In the genomic region with DNA sequence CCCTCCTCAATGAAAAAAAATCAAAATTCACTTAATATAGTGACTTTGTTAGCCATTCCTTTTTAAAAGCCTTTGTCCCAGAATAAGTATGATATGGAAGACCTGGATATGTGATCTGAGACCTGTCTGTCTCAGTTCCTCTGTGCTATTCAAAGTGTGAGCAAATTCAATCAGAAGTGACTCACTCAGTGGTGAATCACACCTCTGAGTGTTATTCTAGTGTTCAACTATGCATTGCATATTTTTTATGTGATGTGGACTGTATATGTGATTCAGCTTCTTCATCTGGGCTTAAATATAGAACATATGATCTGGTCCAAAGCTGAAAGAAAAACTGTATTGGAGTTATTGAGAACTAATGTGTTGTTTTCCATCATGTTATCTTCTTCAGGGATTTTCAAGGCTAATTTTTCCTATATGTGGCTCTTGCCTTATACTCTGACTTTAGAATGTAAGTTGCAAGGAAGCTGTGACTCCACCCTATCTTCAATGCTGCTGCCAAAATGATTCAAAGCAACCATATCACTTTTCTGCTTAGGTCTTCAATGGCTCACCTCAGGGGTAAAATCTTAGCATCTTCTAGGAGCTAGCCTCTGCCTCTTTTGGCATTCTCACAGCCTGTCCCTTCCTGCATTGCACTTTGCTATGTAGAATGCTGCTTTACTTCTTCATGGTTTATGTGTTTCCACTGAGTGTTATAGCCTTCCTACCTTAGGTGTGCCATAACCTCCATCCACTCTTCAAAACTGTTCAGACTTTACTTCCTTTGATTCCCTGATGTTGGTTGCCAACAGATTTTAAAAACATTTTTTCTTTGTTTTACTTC, we compare ENCODE assay signal across 10 cellular contexts.
DNase-seq lines count a peak whose midpoint lies in the region; ATAC-seq and TF ChIP-seq lines count a peak whose summit lies in the region.
"Had no signal": no experiment of that assay in that cellular context is flagged by ENCODE, and none has a peak within 500 bp of the region (broad histone marks: within the 10 kb centered on the region; RNA-seq: fewer than 3 reads in every experiment).

No MANE protein-coding gene starts in this region.

- no peak overlapping the region for H3K18ac ChIP-seq in mesenchymal stem cell (ENCODE audit: low read depth in 1 of 2, low read length in 2 of 2)

- H4K8ac ChIP-seq in mesenchymal stem cell (ENCODE audit: low read length) = no peak overlapping the region

- no peaks in the 10 kb centered on the region for H3K79me1 ChIP-seq in mesenchymal stem cell (replicated peaks; ENCODE audit: low read length, poor library complexity, severe bottlenecking)

- H3K36me3 ChIP-seq in adipocyte (ENCODE audit: control insufficient read depth, insufficient read depth, low read length, severe bottlenecking) (no peaks in the 10 kb centered on the region), mesenchymal stem cell (ENCODE audit: control insufficient read depth in 1 of 2, insufficient read depth in 2 of 2, low read depth in 1 of 2, low read length in 2 of 2) (no peaks in the 10 kb centered on the region), HAP-1 (replicated peaks) (no peaks in the 10 kb centered on the region), vagina (no peaks in the 10 kb centered on the region)

- in situ Hi-C loops in Caki2 (cut with HindIII; ENCODE audit: low pct_unique_long_range_greater_than_20kb, low sequenced_read_pairs) = no loop called here
- in situ Hi-C loops in HAP-1 (cut with MboI; ENCODE audit: low sequenced_read_pairs) = no loop called here

- H2BK5ac ChIP-seq in mesenchymal stem cell (ENCODE audit: low read depth, low read length, poor library complexity, severe bottlenecking) = no peak overlapping the region

- peak overlapping the region in 1 of 2 experiments; percentile 2 for H3K4ac ChIP-seq in mesenchymal stem cell (ENCODE audit: low read depth in 1 of 2, low read length in 2 of 2)

- DNase-seq in Caki2 (ENCODE audit: low read depth) (peak; percentile 84), HFF-Myc (ENCODE audit: extremely low read depth, low read depth) (peak; percentile 20), adipocyte (ENCODE audit: low read depth) (peak; percentile 74), mesenchymal stem cell (peak; percentile 79), HAP-1 (ENCODE audit: low spot score in 2 of 2) (no peak), vagina (ENCODE audit: extremely low spot score in 2 of 2) (no peak)
- DNase-seq in central memory CD4-positive, alpha-beta T cell = no peak
- DNase-seq: activated gamma-delta T cell treated with Interleukin-2 at 50 U/mL for 16 hours; stimulated activated naive CD4-positive, alpha-beta T cell treated with Interleukin-2 at 50 U/mL for 16 hours had no signal

- no peak for ATAC-seq in HG03196 (IDR thresholded peaks at IDR 0.05; ENCODE audit: unreplicated experiment)

- intact Hi-C loops in vagina (cut with DNase I) = loop anchor here (10.0 kb wide), 1 partner anchor 714 kb away; no protein-coding TSS in a partner anchor

- TF ChIP-seq POLR2A in vagina (IDR thresholded peaks at IDR 0.05) = no peak

- no peak overlapping the region for H2AFZ ChIP-seq in mesenchymal stem cell (ENCODE audit: low read depth, low read length)

- H3K9me3 ChIP-seq in adipocyte (ENCODE audit: control insufficient read depth, low read length) (no peaks in the 10 kb centered on the region), mesenchymal stem cell (ENCODE audit: control insufficient read depth, low read length) (no peaks in the 10 kb centered on the region), HAP-1 (no peaks in the 10 kb centered on the region), vagina (no peaks in the 10 kb centered on the region)

- H3K4me1 ChIP-seq in adipocyte (ENCODE audit: control insufficient read depth, insufficient read depth, low read length) = peaks cover 36% of the 10 kb centered on the region
- H3K4me1 ChIP-seq in mesenchymal stem cell (ENCODE audit: control insufficient read depth, insufficient read depth, low read depth, low read length) = peaks cover 2% of the 10 kb centered on the region
- no peaks in the 10 kb centered on the region for H3K4me1 ChIP-seq in HAP-1
- H3K4me1 ChIP-seq in vagina = peaks cover 4% of the 10 kb centered on the region

- H2BK120ac ChIP-seq in mesenchymal stem cell (ENCODE audit: low read depth, low read length) = no peak overlapping the region

- H3K14ac ChIP-seq in mesenchymal stem cell (ENCODE audit: low read length in 2 of 2) = no peak overlapping the region

- no peak overlapping the region for H4K91ac ChIP-seq in mesenchymal stem cell (ENCODE audit: low read length)

- H3K9ac ChIP-seq in adipocyte (ENCODE audit: low read length) (peak overlapping the region; percentile 56), mesenchymal stem cell (ENCODE audit: low read length) (peak overlapping the region; percentile 69)

- H3K4me3 ChIP-seq in HFF-Myc (replicated peaks; ENCODE audit: low read depth, low read length) (no peak overlapping the region), adipocyte (ENCODE audit: low read length) (peak overlapping the region; percentile 45), mesenchymal stem cell (ENCODE audit: insufficient read depth in 1 of 2, low read depth in 1 of 2, low read length in 2 of 2) (peak overlapping the region in 1 of 2 experiments; percentile 43), HAP-1 (no peak overlapping the region), vagina (no peak overlapping the region)

- H2BK12ac ChIP-seq in mesenchymal stem cell (ENCODE audit: low read length in 2 of 2) = peak overlapping the region in 1 of 2 experiments; percentile 6

- H2BK15ac ChIP-seq in mesenchymal stem cell (ENCODE audit: low read depth, poor library complexity, severe bottlenecking) = no peak overlapping the region

- H3K27me3 ChIP-seq in adipocyte (replicated peaks; ENCODE audit: control insufficient read depth, insufficient read depth, low read length) = no peaks in the 10 kb centered on the region
- H3K27me3 ChIP-seq in mesenchymal stem cell (ENCODE audit: control insufficient read depth in 1 of 2, insufficient read depth in 1 of 2, low read length in 2 of 2) = no peaks in the 10 kb centered on the region
- peaks cover 3% of the 10 kb centered on the region for H3K27me3 ChIP-seq in HAP-1 (ENCODE audit: low read depth)
- no peaks in the 10 kb centered on the region for H3K27me3 ChIP-seq in vagina

- no peak overlapping the region for H3K23ac ChIP-seq in mesenchymal stem cell (ENCODE audit: low read length in 2 of 2)

- peak overlapping the region; percentile 81 for H2AK5ac ChIP-seq in mesenchymal stem cell (ENCODE audit: low read length, severe bottlenecking)

- H3K27ac ChIP-seq in mesenchymal stem cell (ENCODE audit: low read length, poor library complexity, severe bottlenecking) = peak overlapping the region; percentile 78
- no peak overlapping the region for H3K27ac ChIP-seq in vagina

- TF ChIP-seq CTCF in HFF-Myc (IDR thresholded peaks at IDR 0.05; ENCODE audit: low read depth, low read length, missing control alignments) (no peak), vagina (IDR thresholded peaks at IDR 0.05) (no peak)

- no peak overlapping the region for H3K4me2 ChIP-seq in mesenchymal stem cell (ENCODE audit: low read length, poor library complexity, severe bottlenecking)

Comparison
In these comparisons a context has a peak if more than half of its experiments do, and no peak if none do; other contexts are left out.
1. DNase-seq: peak in Caki2 (single experiment), HFF-Myc (single experiment), adipocyte (single experiment) and mesenchymal stem cell (single experiment); none in central memory CD4-positive, alpha-beta T cell (single experiment), HAP-1 (0 of 2) and vagina (0 of 2).